ENCODE assay signal across 9 cellular contexts in the genomic region with DNA sequence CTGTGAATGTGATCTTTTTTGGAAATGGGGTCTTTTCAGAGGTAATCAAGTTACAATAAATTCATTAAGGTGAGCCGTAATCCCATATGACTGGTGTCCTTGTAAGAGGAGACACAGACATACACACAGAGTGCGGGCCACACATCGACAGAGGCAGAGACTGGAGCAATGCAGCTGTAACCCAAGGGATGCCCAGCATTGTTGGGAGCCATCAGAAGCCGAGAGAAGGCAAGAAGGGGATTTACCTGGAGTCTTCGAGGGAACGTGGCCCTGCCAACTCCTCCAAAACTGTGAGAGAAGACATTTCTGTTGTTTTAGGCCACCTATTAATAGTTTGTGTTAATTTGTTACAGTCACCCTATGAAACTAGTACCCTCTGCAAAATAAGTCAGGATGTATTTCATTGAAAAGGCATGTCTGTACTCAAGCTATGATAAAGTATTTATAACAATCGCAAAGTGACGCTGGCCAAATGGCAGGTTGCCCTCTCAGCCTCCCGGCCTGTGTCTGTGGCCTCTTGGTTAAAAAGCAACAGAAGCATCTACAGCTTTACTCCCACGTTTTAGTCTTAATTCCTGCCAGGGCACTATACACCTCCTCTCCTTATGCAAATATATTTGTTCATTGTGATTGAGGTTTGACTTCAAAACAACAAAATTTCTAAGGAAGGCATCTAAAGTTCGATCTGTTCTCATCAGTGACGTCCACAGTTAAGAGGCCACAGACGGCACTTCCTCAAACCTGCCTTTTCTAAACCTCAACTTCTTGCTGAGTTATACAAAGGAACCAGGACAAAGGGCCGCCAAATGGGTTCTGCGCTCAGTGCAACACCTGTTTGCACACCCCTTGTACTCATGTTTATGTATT. TPM values are rescaled to one million over a fixed set of nuclear protein-coding genes. Genes with fewer than 3 reads are reported as not detected.
DNase-seq lines count a peak whose midpoint lies in the region; ATAC-seq and TF ChIP-seq lines count a peak whose summit lies in the region.
"Had no signal": no experiment of that assay in that cellular context is flagged by ENCODE, and none has a peak within 500 bp of the region (broad histone marks: within the 10 kb centered on the region; RNA-seq: fewer than 3 reads in every experiment).

No MANE protein-coding gene starts in this region.

- no peak for TF ChIP-seq POLR2A in gastroesophageal sphincter (IDR thresholded peaks at IDR 0.05)
- TF ChIP-seq POLR2A in erythroblast (IDR thresholded peaks at IDR 0.05; ENCODE audit: low read length): no peak

- peaks cover 42% of the 10 kb centered on the region for H3K4me1 Mint-ChIP-seq in T-helper 2 cell treated with Interferon-gamma antibody and Interleukin-4, amounts not matched to agents 5 μg/mL and 100 μg/mL, for 36 hours (ENCODE audit: low read depth)
- H3K4me1 Mint-ChIP-seq in stimulated activated naive CD8-positive, alpha-beta T cell treated with anti-CD3 and anti-CD28 coated beads, Interleukin-15, amount 100 ng/mL, for 72 hours: peaks cover 53% of the 10 kb centered on the region

- H3K4me1 ChIP-seq in gastroesophageal sphincter: peaks cover 11 to 60% (median 29%) of the 10 kb centered on the region in 3 donors
- no peaks in the 10 kb centered on the region for H3K4me1 ChIP-seq in Karpas-422 (ENCODE audit: low read length)

- H3K27me3 Mint-ChIP-seq in T-helper 2 cell treated with Interferon-gamma antibody and Interleukin-4, amounts not matched to agents 5 μg/mL and 100 μg/mL, for 36 hours (ENCODE audit: low read depth): no peaks in the 10 kb centered on the region
- no peaks in the 10 kb centered on the region for H3K27me3 Mint-ChIP-seq in stimulated activated naive CD8-positive, alpha-beta T cell treated with anti-CD3 and anti-CD28 coated beads, Interleukin-15, amount 100 ng/mL, for 72 hours

- WGBS in gastroesophageal sphincter (ENCODE audit: low coverage in 1 of 2), 2 donors: 33 to 35% methylated on average over 8 to 14 of the region's 15 CpGs

- H3K27me3 ChIP-seq in gastroesophageal sphincter (no peaks in the 10 kb centered on the region), Karpas-422 (ENCODE audit: low read length) (no peaks in the 10 kb centered on the region)

- peaks cover 3% of the 10 kb centered on the region for H3K9me3 Mint-ChIP-seq in T-helper 2 cell treated with Interferon-gamma antibody and Interleukin-4, amounts not matched to agents 5 μg/mL and 100 μg/mL, for 36 hours
- H3K9me3 Mint-ChIP-seq in stimulated activated naive CD8-positive, alpha-beta T cell treated with anti-CD3 and anti-CD28 coated beads, Interleukin-15, amount 100 ng/mL, for 72 hours: no peaks in the 10 kb centered on the region

- no peak overlapping the region for H3K9ac ChIP-seq in Karpas-422 (ENCODE audit: low read length)

- ATAC-seq in HG03159 (IDR thresholded peaks at IDR 0.05; ENCODE audit: unreplicated experiment): peak; percentile 82
- ATAC-seq in gastroesophageal sphincter: no peak
- peak; percentile 69 for ATAC-seq in stimulated activated naive CD8-positive, alpha-beta T cell treated with anti-CD3 and anti-CD28 coated beads, Interleukin-15, amount 100 ng/mL, for 72 hours

- H3K4me3 Mint-ChIP-seq in T-helper 2 cell treated with Interferon-gamma antibody and Interleukin-4, amounts not matched to agents 5 μg/mL and 100 μg/mL, for 36 hours: peak overlapping the region; percentile 67
- peak overlapping the region in 1 of 2 donors; percentile 24 for H3K4me3 Mint-ChIP-seq in stimulated activated naive CD8-positive, alpha-beta T cell treated with anti-CD3 and anti-CD28 coated beads, Interleukin-15, amount 100 ng/mL, for 72 hours

- H3K27ac ChIP-seq in gastroesophageal sphincter (peak overlapping the region; percentile 73 to 79 (median 74)), Karpas-422 (ENCODE audit: low read length) (no peak overlapping the region)
- H3K27ac ChIP-seq: 22Rv1 had no signal

- peak; percentile 52 for DNase-seq in DMS79 treated with DMSO at 0.1 percent for 48 hours (lab: John Stamatoyannopoulos, UW)
- no peak for DNase-seq in DMS79 (lab: John Stamatoyannopoulos, UW)
- DNase-seq in T-helper 2 cell treated with Interferon-gamma antibody and Interleukin-4, amounts not matched to agents 5 μg/mL and 100 μg/mL, for 36 hours (ENCODE audit: low spot score): peak; percentile 26
- DNase-seq in stimulated activated naive CD8-positive, alpha-beta T cell treated with anti-CD3 and anti-CD28 coated beads, Interleukin-15, amount 100 ng/mL, for 72 hours: no peak
- DNase-seq in erythroblast (lab: John Stamatoyannopoulos, UW): no peak
- no peak for DNase-seq in Karpas-422

- H3K36me3 ChIP-seq in gastroesophageal sphincter (no peaks in the 10 kb centered on the region), Karpas-422 (ENCODE audit: insufficient read depth, low read length) (no peaks in the 10 kb centered on the region)

- TF ChIP-seq CTCF in gastroesophageal sphincter (IDR thresholded peaks at IDR 0.05): no peak

- no peaks in the 10 kb centered on the region for H4K20me1 ChIP-seq in Karpas-422 (ENCODE audit: insufficient read depth, low read depth, low read length)

- H3K4me3 ChIP-seq in gastroesophageal sphincter (no peak overlapping the region), Karpas-422 (ENCODE audit: low read length) (no peak overlapping the region)

- no peak overlapping the region for H3K4me2 ChIP-seq in Karpas-422 (ENCODE audit: low read depth, low read length, poor library complexity, severe bottlenecking)

- H3K9me3 ChIP-seq in gastroesophageal sphincter (no peaks in the 10 kb centered on the region), Karpas-422 (ENCODE audit: low read length) (no peaks in the 10 kb centered on the region)

- H3K36me3 Mint-ChIP-seq in T-helper 2 cell treated with Interferon-gamma antibody and Interleukin-4, amounts not matched to agents 5 μg/mL and 100 μg/mL, for 36 hours (ENCODE audit: low read depth): peaks cover 17% of the 10 kb centered on the region

- TF ChIP-seq EP300 in gastroesophageal sphincter (IDR thresholded peaks at IDR 0.05): no peak

- H2AFZ ChIP-seq in Karpas-422 (ENCODE audit: low read length): no peak overlapping the region

- no peaks in the 10 kb centered on the region for H3K79me2 ChIP-seq in Karpas-422 (ENCODE audit: low read length)

- H3K27ac Mint-ChIP-seq in T-helper 2 cell treated with Interferon-gamma antibody and Interleukin-4, amounts not matched to agents 5 μg/mL and 100 μg/mL, for 36 hours: no peak overlapping the region
- H3K27ac Mint-ChIP-seq in stimulated activated naive CD8-positive, alpha-beta T cell treated with anti-CD3 and anti-CD28 coated beads, Interleukin-15, amount 100 ng/mL, for 72 hours: peak overlapping the region in 1 of 2 donors; percentile 41

- no peaks in the 10 kb centered on the region for H3K9me2 ChIP-seq in Karpas-422 (replicated peaks; ENCODE audit: insufficient read depth, low read length)

RNA-seq across cellular contexts. Expression of gene HIPK2, which starts 46.8 kb away (rescaled TPM):
- total RNA-seq in gastroesophageal sphincter: 10 to 100 TPM; 17.9 to 35.9 (median 22.4) TPM
- not detected in 2 replicates for total RNA-seq in Karpas-422 (2014; rRNA removed; shearing (Covaris generic); ENCODE audit: low replicate concordance)

Comparison
In these comparisons a context has a peak if more than half of its experiments do, and no peak if none do; other contexts are left out.
1. DNase-seq: peak in DMS79 treated with DMSO at 0.1 percent for 48 hours (single experiment) and T-helper 2 cell treated with Interferon-gamma antibody and Interleukin-4, amounts not matched to agents 5 μg/mL and 100 μg/mL, for 36 hours (single experiment); none in DMS79 (single experiment), stimulated activated naive CD8-positive, alpha-beta T cell treated with anti-CD3 and anti-CD28 coated beads, Interleukin-15, amount 100 ng/mL, for 72 hours (0 of 2), erythroblast (0 of 2) and Karpas-422 (single experiment).
2. RNA of gene HIPK2, which starts 46.8 kb away (total RNA-seq): 17.9 to 35.9 TPM in gastroesophageal sphincter; not detected in Karpas-422; every median in the first group is over 10 times any median in the second.